Comparison of ENCODE assay signal across 1 cellular context in the genomic region with DNA sequence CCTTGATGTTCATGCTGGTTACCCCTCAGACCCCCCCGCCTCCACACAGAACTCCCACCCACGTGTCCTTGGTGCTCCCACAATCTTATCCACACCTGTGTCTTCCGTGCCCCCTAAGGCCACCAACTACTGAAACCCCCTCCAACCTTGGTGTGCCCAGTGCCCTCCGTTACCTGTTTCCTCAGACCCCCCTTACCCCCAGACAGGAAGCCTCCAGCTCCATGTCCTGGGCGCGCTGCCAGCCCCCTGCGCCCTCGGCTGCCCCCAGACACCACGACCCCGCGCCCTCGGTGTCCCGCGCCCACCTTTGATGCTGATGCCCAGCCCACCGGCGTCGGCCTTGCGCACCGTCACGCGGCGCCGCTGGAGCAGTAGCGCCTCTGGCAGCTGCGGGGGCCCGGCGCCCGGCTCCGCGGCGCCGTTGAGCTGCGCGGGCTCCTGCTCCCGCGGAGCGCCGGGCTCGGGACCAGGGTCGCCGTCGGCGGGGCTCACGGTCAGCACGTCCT.
A peak's percentile ranks its signal among the peaks of the same experiment; 100 is the strongest.
TF ChIP-seq lines count a peak whose summit lies in the region.

No MANE protein-coding gene starts in this region.

TF ChIP-seq in HepG2, 621 proteins besides CTCF, POLR2A, EP300 and RAD21 (continued from another document and continues in another):
- TF ChIP-seq USF2 (IDR thresholded peaks at IDR 0.05; ENCODE audit: low read depth, low read length) = no peak
- TF ChIP-seq USF2 (CRISPR knock-in tag; IDR thresholded peaks at IDR 0.05; ENCODE audit: borderline replicate concordance) = no peak; the same call in 1 of the 2 replicates
- no peak for TF ChIP-seq ZNF781 (CRISPR knock-in tag; IDR thresholded peaks at IDR 0.05; ENCODE audit: borderline replicate concordance, not compliant biosample characterization)
- TF ChIP-seq RNF2 (conservative IDR thresholded peaks at IDR 0.05; ENCODE audit: low read depth) = peak; percentile 87
- TF ChIP-seq ZKSCAN8 (CRISPR knock-in tag; IDR thresholded peaks at IDR 0.05; ENCODE audit: borderline replicate concordance) = no peak
- no peak; the same call in 1 of the 2 replicates for TF ChIP-seq HOXD1 (CRISPR knock-in tag; IDR thresholded peaks at IDR 0.05)
- TF ChIP-seq, protein P1, sequence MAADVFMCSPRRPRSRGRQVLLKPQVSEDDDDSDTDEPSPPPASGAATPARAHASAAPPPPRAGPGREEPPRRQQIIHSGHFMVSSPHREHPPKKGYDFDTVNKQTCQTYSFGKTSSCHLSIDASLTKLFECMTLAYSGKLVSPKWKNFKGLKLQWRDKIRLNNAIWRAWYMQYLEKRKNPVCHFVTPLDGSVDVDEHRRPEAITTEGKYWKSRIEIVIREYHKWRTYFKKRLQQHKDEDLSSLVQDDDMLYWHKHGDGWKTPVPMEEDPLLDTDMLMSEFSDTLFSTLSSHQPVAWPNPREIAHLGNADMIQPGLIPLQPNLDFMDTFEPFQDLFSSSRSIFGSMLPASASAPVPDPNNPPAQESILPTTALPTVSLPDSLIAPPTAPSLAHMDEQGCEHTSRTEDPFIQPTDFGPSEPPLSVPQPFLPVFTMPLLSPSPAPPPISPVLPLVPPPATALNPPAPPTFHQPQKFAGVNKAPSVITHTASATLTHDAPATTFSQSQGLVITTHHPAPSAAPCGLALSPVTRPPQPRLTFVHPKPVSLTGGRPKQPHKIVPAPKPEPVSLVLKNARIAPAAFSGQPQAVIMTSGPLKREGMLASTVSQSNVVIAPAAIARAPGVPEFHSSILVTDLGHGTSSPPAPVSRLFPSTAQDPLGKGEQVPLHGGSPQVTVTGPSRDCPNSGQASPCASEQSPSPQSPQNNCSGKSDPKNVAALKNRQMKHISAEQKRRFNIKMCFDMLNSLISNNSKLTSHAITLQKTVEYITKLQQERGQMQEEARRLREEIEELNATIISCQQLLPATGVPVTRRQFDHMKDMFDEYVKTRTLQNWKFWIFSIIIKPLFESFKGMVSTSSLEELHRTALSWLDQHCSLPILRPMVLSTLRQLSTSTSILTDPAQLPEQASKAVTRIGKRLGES (CRISPR knock-in tag; IDR thresholded peaks at IDR 0.05; ENCODE audit: borderline replicate concordance) = no peak
- TF ChIP-seq ZNF280B (CRISPR knock-in tag; IDR thresholded peaks at IDR 0.05; ENCODE audit: borderline replicate concordance) = peak; percentile 42; the same call in 1 of the 2 replicates
- TF ChIP-seq ZNF547 (CRISPR knock-in tag; IDR thresholded peaks at IDR 0.05) = no peak
- TF ChIP-seq GATA4 (IDR thresholded peaks at IDR 0.05; ENCODE audit: borderline replicate concordance, low read depth) = no peak
- TF ChIP-seq IRX3 (CRISPR knock-in tag; IDR thresholded peaks at IDR 0.05; ENCODE audit: borderline replicate concordance, low read depth) = 0 out of 2 replicates have a peak, but pooled peaks have one; percentile 21
- TF ChIP-seq NFRKB (IDR thresholded peaks at IDR 0.05) = no peak
- TF ChIP-seq ZNF607 (CRISPR knock-in tag; IDR thresholded peaks at IDR 0.05; ENCODE audit: borderline replicate concordance) = no peak
- no peak for TF ChIP-seq ZNF256 (CRISPR knock-in tag; conservative IDR thresholded peaks at IDR 0.05)
- no peak for TF ChIP-seq THAP11 (CRISPR knock-in tag; IDR thresholded peaks at IDR 0.05)
- no peak for TF ChIP-seq TAF1 (CRISPR knock-in tag; IDR thresholded peaks at IDR 0.05)
- no peak for TF ChIP-seq ZNF615 (CRISPR knock-in tag; IDR thresholded peaks at IDR 0.05; ENCODE audit: borderline replicate concordance)
- no peak for TF ChIP-seq SIX4 (CRISPR knock-in tag; IDR thresholded peaks at IDR 0.05)
- no peak for TF ChIP-seq MAF1 (CRISPR knock-in tag; IDR thresholded peaks at IDR 0.05; ENCODE audit: borderline replicate concordance)
- TF ChIP-seq ZBTB34 (CRISPR knock-in tag; IDR thresholded peaks at IDR 0.05) = no peak; the same call in 1 of the 2 replicates
- no peak; the same call in 1 of the 2 replicates for TF ChIP-seq ZBTB38 (CRISPR knock-in tag; IDR thresholded peaks at IDR 0.05)
- TF ChIP-seq POLR2G (IDR thresholded peaks at IDR 0.05; ENCODE audit: low read depth, low read length) = no peak
- no peak for TF ChIP-seq YEATS2 (CRISPR knock-in tag; IDR thresholded peaks at IDR 0.05; ENCODE audit: borderline replicate concordance)
- TF ChIP-seq TOPORS (CRISPR knock-in tag; IDR thresholded peaks at IDR 0.05) = no peak; the same call in 1 of the 2 replicates
- no peak; the same call in 1 of the 2 replicates for TF ChIP-seq GATAD1 (CRISPR knock-in tag; IDR thresholded peaks at IDR 0.05)
- TF ChIP-seq, protein P2, sequence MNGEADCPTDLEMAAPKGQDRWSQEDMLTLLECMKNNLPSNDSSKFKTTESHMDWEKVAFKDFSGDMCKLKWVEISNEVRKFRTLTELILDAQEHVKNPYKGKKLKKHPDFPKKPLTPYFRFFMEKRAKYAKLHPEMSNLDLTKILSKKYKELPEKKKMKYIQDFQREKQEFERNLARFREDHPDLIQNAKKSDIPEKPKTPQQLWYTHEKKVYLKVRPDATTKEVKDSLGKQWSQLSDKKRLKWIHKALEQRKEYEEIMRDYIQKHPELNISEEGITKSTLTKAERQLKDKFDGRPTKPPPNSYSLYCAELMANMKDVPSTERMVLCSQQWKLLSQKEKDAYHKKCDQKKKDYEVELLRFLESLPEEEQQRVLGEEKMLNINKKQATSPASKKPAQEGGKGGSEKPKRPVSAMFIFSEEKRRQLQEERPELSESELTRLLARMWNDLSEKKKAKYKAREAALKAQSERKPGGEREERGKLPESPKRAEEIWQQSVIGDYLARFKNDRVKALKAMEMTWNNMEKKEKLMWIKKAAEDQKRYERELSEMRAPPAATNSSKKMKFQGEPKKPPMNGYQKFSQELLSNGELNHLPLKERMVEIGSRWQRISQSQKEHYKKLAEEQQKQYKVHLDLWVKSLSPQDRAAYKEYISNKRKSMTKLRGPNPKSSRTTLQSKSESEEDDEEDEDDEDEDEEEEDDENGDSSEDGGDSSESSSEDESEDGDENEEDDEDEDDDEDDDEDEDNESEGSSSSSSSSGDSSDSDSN (CRISPR knock-in tag; IDR thresholded peaks at IDR 0.05) = no peak; the same call in 1 of the 2 replicates
- TF ChIP-seq BCL6 (CRISPR knock-in tag; IDR thresholded peaks at IDR 0.05) = no peak
- TF ChIP-seq, protein P3, sequence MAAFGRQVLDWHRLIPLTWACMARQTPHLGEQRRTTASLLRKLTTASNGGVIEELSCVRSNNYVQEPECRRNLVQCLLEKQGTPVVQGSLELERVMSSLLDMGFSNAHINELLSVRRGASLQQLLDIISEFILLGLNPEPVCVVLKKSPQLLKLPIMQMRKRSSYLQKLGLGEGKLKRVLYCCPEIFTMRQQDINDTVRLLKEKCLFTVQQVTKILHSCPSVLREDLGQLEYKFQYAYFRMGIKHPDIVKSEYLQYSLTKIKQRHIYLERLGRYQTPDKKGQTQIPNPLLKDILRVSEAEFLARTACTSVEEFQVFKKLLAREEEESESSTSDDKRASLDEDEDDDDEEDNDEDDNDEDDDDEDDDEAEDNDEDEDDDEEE (CRISPR knock-in tag; IDR thresholded peaks at IDR 0.05) = no peak
- TF ChIP-seq FOXC1 (CRISPR knock-in tag; IDR thresholded peaks at IDR 0.05; ENCODE audit: borderline replicate concordance) = no peak
- TF ChIP-seq, protein P4, sequence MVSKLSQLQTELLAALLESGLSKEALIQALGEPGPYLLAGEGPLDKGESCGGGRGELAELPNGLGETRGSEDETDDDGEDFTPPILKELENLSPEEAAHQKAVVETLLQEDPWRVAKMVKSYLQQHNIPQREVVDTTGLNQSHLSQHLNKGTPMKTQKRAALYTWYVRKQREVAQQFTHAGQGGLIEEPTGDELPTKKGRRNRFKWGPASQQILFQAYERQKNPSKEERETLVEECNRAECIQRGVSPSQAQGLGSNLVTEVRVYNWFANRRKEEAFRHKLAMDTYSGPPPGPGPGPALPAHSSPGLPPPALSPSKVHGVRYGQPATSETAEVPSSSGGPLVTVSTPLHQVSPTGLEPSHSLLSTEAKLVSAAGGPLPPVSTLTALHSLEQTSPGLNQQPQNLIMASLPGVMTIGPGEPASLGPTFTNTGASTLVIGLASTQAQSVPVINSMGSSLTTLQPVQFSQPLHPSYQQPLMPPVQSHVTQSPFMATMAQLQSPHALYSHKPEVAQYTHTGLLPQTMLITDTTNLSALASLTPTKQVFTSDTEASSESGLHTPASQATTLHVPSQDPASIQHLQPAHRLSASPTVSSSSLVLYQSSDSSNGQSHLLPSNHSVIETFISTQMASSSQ (IDR thresholded peaks at IDR 0.05; ENCODE audit: low read depth) = no peak
- TF ChIP-seq, protein P4 (CRISPR knock-in tag; IDR thresholded peaks at IDR 0.05; ENCODE audit: borderline replicate concordance) = no peak
- 0 out of 2 replicates have a peak, but pooled peaks have one; percentile 45 for TF ChIP-seq ZSCAN31 (CRISPR knock-in tag; IDR thresholded peaks at IDR 0.05; ENCODE audit: low read depth)
- no peak for TF ChIP-seq SMAD3 (CRISPR knock-in tag; IDR thresholded peaks at IDR 0.05)
- no peak for TF ChIP-seq ZNF33B (CRISPR knock-in tag; IDR thresholded peaks at IDR 0.05)
- no peak for TF ChIP-seq ZSCAN22 (CRISPR knock-in tag; IDR thresholded peaks at IDR 0.05)
- TF ChIP-seq, protein P5, sequence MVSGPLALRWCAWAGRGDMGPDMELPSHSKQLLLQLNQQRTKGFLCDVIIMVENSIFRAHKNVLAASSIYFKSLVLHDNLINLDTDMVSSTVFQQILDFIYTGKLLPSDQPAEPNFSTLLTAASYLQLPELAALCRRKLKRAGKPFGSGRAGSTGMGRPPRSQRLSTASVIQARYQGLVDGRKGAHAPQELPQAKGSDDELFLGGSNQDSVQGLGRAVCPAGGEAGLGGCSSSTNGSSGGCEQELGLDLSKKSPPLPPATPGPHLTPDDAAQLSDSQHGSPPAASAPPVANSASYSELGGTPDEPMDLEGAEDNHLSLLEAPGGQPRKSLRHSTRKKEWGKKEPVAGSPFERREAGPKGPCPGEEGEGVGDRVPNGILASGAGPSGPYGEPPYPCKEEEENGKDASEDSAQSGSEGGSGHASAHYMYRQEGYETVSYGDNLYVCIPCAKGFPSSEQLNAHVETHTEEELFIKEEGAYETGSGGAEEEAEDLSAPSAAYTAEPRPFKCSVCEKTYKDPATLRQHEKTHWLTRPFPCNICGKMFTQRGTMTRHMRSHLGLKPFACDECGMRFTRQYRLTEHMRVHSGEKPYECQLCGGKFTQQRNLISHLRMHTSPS (CRISPR knock-in tag; IDR thresholded peaks at IDR 0.05; ENCODE audit: low read depth) = no peak; the same call in 1 of the 2 replicates
